Comparison of ENCODE assay signal across 7 cellular contexts in genomic region chr19:19490247-19490968, GRCh38. TPM values are rescaled to one million over a fixed set of nuclear protein-coding genes. Genes with fewer than 3 reads are reported as not detected.
A peak's percentile ranks its signal among the peaks of the same experiment; 100 is the strongest.
DNase-seq lines count a peak whose midpoint lies in the region; ATAC-seq, FAIRE-seq and TF ChIP-seq lines count a peak whose summit lies in the region.

No MANE protein-coding gene starts in this region.

- peaks cover 37% of the 10 kb centered on the region for H4K20me1 ChIP-seq in astrocyte (ENCODE audit: insufficient read depth, low read length)

- H3K9me3 ChIP-seq in astrocyte (ENCODE audit: insufficient read depth, low read depth, low read length) (no peaks in the 10 kb centered on the region), right atrium auricular region (no peaks in the 10 kb centered on the region)

- H3K4me1 ChIP-seq in astrocyte (ENCODE audit: insufficient read depth, low read length) (peaks cover 38% of the 10 kb centered on the region), right atrium auricular region (peaks cover 0 to 46% of the 10 kb centered on the region in 2 donors)

- H3K27me3 Mint-ChIP-seq in astrocyte (ENCODE audit: low read depth, unreplicated experiment) = no peaks in the 10 kb centered on the region

- no peaks in the 10 kb centered on the region for H3K27me3 ChIP-seq in astrocyte (ENCODE audit: insufficient read depth, low read length)
- no peaks in the 10 kb centered on the region for H3K27me3 ChIP-seq in right atrium auricular region

- peak; percentile 87 for FAIRE-seq in astrocyte (lab: Jason Lieb, UNC)
- no peak for FAIRE-seq in urothelium cell line (lab: Jason Lieb, UNC)

- peaks cover under 1% of the 10 kb centered on the region for H3K9me3 Mint-ChIP-seq in astrocyte (ENCODE audit: unreplicated experiment)

- H2AFZ ChIP-seq in astrocyte (ENCODE audit: low read depth, low read length) = no peak overlapping the region

- H3K4me1 Mint-ChIP-seq in astrocyte (ENCODE audit: low read depth, unreplicated experiment) = peaks cover 38% of the 10 kb centered on the region

- H3K4me3 ChIP-seq in astrocyte (ENCODE audit: insufficient read depth, low read depth, low read length) = no peak overlapping the region
- H3K4me3 ChIP-seq in right atrium auricular region = no peak overlapping the region

- peak overlapping the region; percentile 90 for H3K27ac ChIP-seq in astrocyte (ENCODE audit: low read depth, low read length)
- peak overlapping the region; percentile 62 to 69 for H3K27ac ChIP-seq in right atrium auricular region

- H3K79me2 ChIP-seq in astrocyte (ENCODE audit: insufficient read depth, low read length) = peaks cover 75% of the 10 kb centered on the region

- peak overlapping the region; percentile 95 for H3K27ac Mint-ChIP-seq in astrocyte (ENCODE audit: unreplicated experiment)

- peaks cover 12% of the 10 kb centered on the region for H3K36me3 ChIP-seq in astrocyte (ENCODE audit: insufficient read depth, low read length)
- peaks cover 24% of the 10 kb centered on the region for H3K36me3 ChIP-seq in right atrium auricular region

- TF ChIP-seq CTCF in astrocyte (IDR thresholded peaks at IDR 0.05; ENCODE audit: insufficient read depth, low read depth, low read length) (peak; percentile 77), right atrium auricular region (IDR thresholded peaks at IDR 0.05) (peak; percentile 76 to 90)

- DNase-seq in NCI-H146 treated with DMSO at 0.1 percent for 48 hours (lab: John Stamatoyannopoulos, UW; ENCODE audit: unreplicated experiment) = peak; percentile 55
- DNase-seq in T-helper 9 cell = peak; percentile 78
- peak; percentile 60 for DNase-seq in astrocyte (ENCODE audit: low read depth)
- DNase-seq in right atrium auricular region (ENCODE audit: low spot score) = peak; percentile 88
- peak; percentile 82 for DNase-seq in renal cortical epithelial cell (ENCODE audit: low read depth)
- peak; percentile 68 for DNase-seq in urothelium cell line (ENCODE audit: low spot score)

- ATAC-seq in GM18502 (IDR thresholded peaks at IDR 0.05; ENCODE audit: poor library complexity, unreplicated experiment) = peak; percentile 43

- peak overlapping the region; percentile 57 for H3K4me3 Mint-ChIP-seq in astrocyte (ENCODE audit: unreplicated experiment)

- H3K4me2 ChIP-seq in astrocyte (ENCODE audit: low read length) = peak overlapping the region; percentile 68

- peak overlapping the region; percentile 76 for H3K9ac ChIP-seq in astrocyte (ENCODE audit: low read length)

- H3K36me3 Mint-ChIP-seq in astrocyte (ENCODE audit: low read depth, unreplicated experiment) = peaks cover 7% of the 10 kb centered on the region

RNA-seq across cellular contexts. Expression of gene TSSK6, which starts 24.9 kb away (rescaled TPM):
- total RNA-seq in astrocyte (1.8 TPM in 2 replicates), right atrium auricular region (1 to 10 TPM; 1.2 to 1.3 TPM), renal cortical epithelial cell (0.69 and 3.0 TPM in 2 replicates)

RNA-seq across cellular contexts. Expression of gene NDUFA13, which starts 25.6 kb away (rescaled TPM):
- 311 and 347 TPM in 2 replicates for total RNA-seq in astrocyte
- 100 to 1,000 TPM in 1 of 2 donors, 10 to 100 TPM in 1; 59.3 to 198 TPM for total RNA-seq in right atrium auricular region
- 147 and 201 TPM in 2 replicates for total RNA-seq in renal cortical epithelial cell

RNA-seq across cellular contexts. Expression of gene YJEFN3, which starts 38.3 kb away (rescaled TPM):
- 8.1 and 9.8 TPM in 2 replicates for total RNA-seq in astrocyte
- total RNA-seq in right atrium auricular region = 1 to 10 TPM in 1 of 2 donors, under 1 TPM in 1; 0.85 to 1.5 TPM
- 0.50 and 0.69 TPM in 2 replicates for total RNA-seq in renal cortical epithelial cell

RNA-seq across cellular contexts. Expression of gene CILP2, which starts 47.7 kb away (rescaled TPM):
- total RNA-seq in astrocyte = 3.9 and 6.0 TPM in 2 replicates
- under 1 TPM; 0.19 to 0.24 TPM for total RNA-seq in right atrium auricular region
- 0.60 TPM in 1 of 2 replicates, not detected in the other for total RNA-seq in renal cortical epithelial cell
